ENCODE assay signal across 1 cellular context in the genomic region with DNA sequence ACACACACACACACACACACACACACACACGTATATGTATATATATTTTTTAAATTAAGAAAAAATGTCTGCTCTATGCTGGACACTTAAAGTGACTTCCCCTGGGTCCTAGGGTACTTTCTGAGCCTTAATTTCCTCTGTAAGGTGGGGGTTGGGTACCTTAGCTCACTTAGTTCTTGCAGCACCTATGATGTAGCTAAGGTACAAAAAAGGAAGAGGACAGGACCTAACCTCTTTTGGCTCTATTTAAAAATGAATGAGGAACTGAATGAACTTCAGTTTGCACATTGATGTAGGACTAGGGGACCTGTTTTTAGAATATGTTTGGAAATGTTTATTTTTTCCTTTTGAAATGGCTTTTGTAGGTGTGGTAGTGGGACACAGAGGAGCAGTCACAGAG.
TF ChIP-seq lines count a peak whose summit lies in the region.

No MANE protein-coding gene starts in this region.

TF ChIP-seq in H1, 55 proteins besides CTCF, POLR2A, EP300 and RAD21:
- no peak for TF ChIP-seq SP1 (IDR thresholded peaks at IDR 0.05; ENCODE audit: low read depth, low read length)
